In genomic region chr6:117600008-117600743, GRCh38 we compare ENCODE assay signal across 8 cellular contexts. TPM values are rescaled to one million over a fixed set of nuclear protein-coding genes. Genes with fewer than 3 reads are reported as not detected.
DNase-seq lines count a peak whose midpoint lies in the region; ATAC-seq and TF ChIP-seq lines count a peak whose summit lies in the region.

No MANE protein-coding gene starts in this region.

- H3K9me3 ChIP-seq in endodermal cell (ENCODE audit: control insufficient read depth, low read length), result peaks cover 30% of the 10 kb centered on the region

- peaks cover 25% of the 10 kb centered on the region for H3K36me3 Mint-ChIP-seq in activated T-cell treated with anti-CD3 and anti-CD28 coated beads, Interleukin-2, amount 50 U/mL, for 4 hours (ENCODE audit: insufficient read depth)
- peaks cover 46% of the 10 kb centered on the region for H3K36me3 Mint-ChIP-seq in endodermal cell (ENCODE audit: low read depth)
- peaks cover 21 to 35% of the 10 kb centered on the region in 2 donors for H3K36me3 Mint-ChIP-seq in stimulated activated naive B cell treated with anti-CD40 and anti-IgM and Interleukin-4, amounts not matched to agents 10 μg/mL and 1 μg/mL and 100 μg/mL, for 72 hours

- H3K27ac Mint-ChIP-seq in endodermal cell, result no peak overlapping the region
- H3K27ac Mint-ChIP-seq in stimulated activated naive B cell treated with anti-CD40 and anti-IgM and Interleukin-4, amounts not matched to agents 10 μg/mL and 1 μg/mL and 100 μg/mL, for 72 hours, result no peak overlapping the region

- no peak overlapping the region for H3K27ac ChIP-seq in endodermal cell (ENCODE audit: low read depth, low read length)

- peak overlapping the region; percentile 99 for H3K4me3 Mint-ChIP-seq in activated T-cell treated with anti-CD3 and anti-CD28 coated beads, Interleukin-2, amount 50 U/mL, for 4 hours
- H3K4me3 Mint-ChIP-seq in endodermal cell, result peak overlapping the region; percentile 94
- peak overlapping the region; percentile 39 to 100 for H3K4me3 Mint-ChIP-seq in stimulated activated naive B cell treated with anti-CD40 and anti-IgM and Interleukin-4, amounts not matched to agents 10 μg/mL and 1 μg/mL and 100 μg/mL, for 72 hours

- H3K4me3 ChIP-seq in endodermal cell (ENCODE audit: low read length), result peak overlapping the region; percentile 97

- WGBS in endodermal cell (ENCODE audit: insufficient coverage in 1 of 2, insufficient read length in 1 of 2), 2 experiments, result 86% methylated on average over 5 to 6 of the region's 6 CpGs

- H3K9me3 Mint-ChIP-seq in activated T-cell treated with anti-CD3 and anti-CD28 coated beads, Interleukin-2, amount 50 U/mL, for 4 hours, result no peaks in the 10 kb centered on the region
- H3K9me3 Mint-ChIP-seq in endodermal cell, result peaks cover 28% of the 10 kb centered on the region
- no peaks in the 10 kb centered on the region for H3K9me3 Mint-ChIP-seq in stimulated activated naive B cell treated with anti-CD40 and anti-IgM and Interleukin-4, amounts not matched to agents 10 μg/mL and 1 μg/mL and 100 μg/mL, for 72 hours

- H3K36me3 ChIP-seq in endodermal cell (ENCODE audit: control insufficient read depth, insufficient read depth, low read length), result peaks cover 36% of the 10 kb centered on the region

- DNase-seq in activated T-cell treated with anti-CD3 and anti-CD28 coated beads, Interleukin-2, amount 50 U/mL, for 4 hours, result no peak
- DNase-seq in activated T-cell treated with anti-CD3 and anti-CD28 coated beads, Interleukin-2, amount 50 U/mL, for 48 hours, result no peak
- DNase-seq in RPMI7951 (ENCODE audit: low read depth), result peak; percentile 41
- DNase-seq in endodermal cell, result no peak
- DNase-seq in stimulated activated naive B cell treated with anti-CD40 and anti-IgM and Interleukin-4, amounts not matched to agents 10 μg/mL and 1 μg/mL and 100 μg/mL, for 72 hours, result no peak
- DNase-seq in iPS-NIHi7 (ENCODE audit: extremely low spot score), result no peak

- H3K27me3 ChIP-seq in endodermal cell (ENCODE audit: control insufficient read depth, insufficient read depth, low read length, poor library complexity, severe bottlenecking), result no peaks in the 10 kb centered on the region

- no peak overlapping the region for H3K9ac ChIP-seq in endodermal cell (ENCODE audit: extremely low read depth, low read length, poor library complexity, severe bottlenecking)

- no peaks in the 10 kb centered on the region for H3K27me3 Mint-ChIP-seq in activated T-cell treated with anti-CD3 and anti-CD28 coated beads, Interleukin-2, amount 50 U/mL, for 4 hours (ENCODE audit: low read depth)
- no peaks in the 10 kb centered on the region for H3K27me3 Mint-ChIP-seq in endodermal cell (ENCODE audit: insufficient read depth)
- H3K27me3 Mint-ChIP-seq in stimulated activated naive B cell treated with anti-CD40 and anti-IgM and Interleukin-4, amounts not matched to agents 10 μg/mL and 1 μg/mL and 100 μg/mL, for 72 hours, result no peaks in the 10 kb centered on the region

- no peaks in the 10 kb centered on the region for H3K4me1 ChIP-seq in endodermal cell (ENCODE audit: control insufficient read depth, insufficient read depth, low read length)

- peaks cover 52% of the 10 kb centered on the region for H3K4me1 Mint-ChIP-seq in activated T-cell treated with anti-CD3 and anti-CD28 coated beads, Interleukin-2, amount 50 U/mL, for 4 hours (ENCODE audit: low read depth)
- peaks cover 14% of the 10 kb centered on the region for H3K4me1 Mint-ChIP-seq in endodermal cell
- peaks cover 14 to 19% of the 10 kb centered on the region in 2 donors for H3K4me1 Mint-ChIP-seq in stimulated activated naive B cell treated with anti-CD40 and anti-IgM and Interleukin-4, amounts not matched to agents 10 μg/mL and 1 μg/mL and 100 μg/mL, for 72 hours

- no peak for TF ChIP-seq CTCF in endodermal cell (conservative IDR thresholded peaks at IDR 0.05)

- ATAC-seq in activated T-cell treated with anti-CD3 and anti-CD28 coated beads, Interleukin-2, amount 50 U/mL, for 4 hours, result no peak
- no peak for ATAC-seq in stimulated activated naive B cell treated with anti-CD40 and anti-IgM and Interleukin-4, amounts not matched to agents 10 μg/mL and 1 μg/mL and 100 μg/mL, for 72 hours (replicated peaks)
- ATAC-seq in HG03439 (IDR thresholded peaks at IDR 0.05; ENCODE audit: unreplicated experiment), result no peak
- ATAC-seq in GM21423 (IDR thresholded peaks at IDR 0.05; ENCODE audit: unreplicated experiment), result no peak

RNA-seq across cellular contexts. Expression of gene GOPC, which starts 2.1 kb away (rescaled TPM):
- 10 to 100 TPM; 20.7 to 21.3 (median 20.9) TPM for total RNA-seq in activated T-cell treated with anti-CD3 and anti-CD28 coated beads, Interleukin-2, amount 50 U/mL, for 4 hours
- total RNA-seq in RPMI7951 (2014; rRNA removed; shearing (Covaris generic)), result 24.7 and 31.0 TPM in 2 replicates
- total RNA-seq in endodermal cell, result 10 to 100 TPM; 28.4 to 30.3 TPM
- polyA plus RNA-seq in endodermal cell (2013, experiment 1 of 2), result 23.3 TPM
- polyA plus RNA-seq in endodermal cell (2013, experiment 2 of 2), result 22.4 TPM
